ENCODE assay signal across 12 cellular contexts in genomic region chr9:78871452-78872331, GRCh38.
DNase-seq lines count a peak whose midpoint lies in the region; ATAC-seq, FAIRE-seq and TF ChIP-seq lines count a peak whose summit lies in the region.
"Had no signal": no experiment of that assay in that cellular context is flagged by ENCODE, and none has a peak within 500 bp of the region (broad histone marks: within the 10 kb centered on the region; RNA-seq: fewer than 3 reads in every experiment).

No MANE protein-coding gene starts in this region.

- H3K4me2 ChIP-seq in astrocyte (ENCODE audit: low read length) (peak overlapping the region; percentile 26), keratinocyte (ENCODE audit: control insufficient read depth, extremely low read depth, insufficient read depth, low read depth, low read length) (peak overlapping the region; percentile 7)

- peak overlapping the region; percentile 92 for H3K27ac ChIP-seq in astrocyte (ENCODE audit: low read depth, low read length)
- H3K27ac ChIP-seq in keratinocyte (ENCODE audit: control insufficient read depth, insufficient read depth, low read length) = peak overlapping the region; percentile 57
- no peak overlapping the region for H3K27ac ChIP-seq in ovary

- no peaks in the 10 kb centered on the region for H3K27me3 Mint-ChIP-seq in astrocyte (ENCODE audit: low read depth, unreplicated experiment)
- H3K27me3 Mint-ChIP-seq: naive thymus-derived CD4-positive, alpha-beta T cell had no signal

- H3K36me3 Mint-ChIP-seq in astrocyte (ENCODE audit: low read depth, unreplicated experiment) = peaks cover 2% of the 10 kb centered on the region
- H3K36me3 Mint-ChIP-seq: naive thymus-derived CD4-positive, alpha-beta T cell had no signal

- TF ChIP-seq POLR2A in ovary (IDR thresholded peaks at IDR 0.05) = no peak

- H2AFZ ChIP-seq in astrocyte (ENCODE audit: low read depth, low read length) (no peak overlapping the region), keratinocyte (ENCODE audit: control insufficient read depth, low read length) (peak overlapping the region; percentile 35)

- no peaks in the 10 kb centered on the region for H3K27me3 ChIP-seq in astrocyte (ENCODE audit: insufficient read depth, low read length)
- H3K27me3 ChIP-seq in keratinocyte (ENCODE audit: control insufficient read depth, extremely low read depth, insufficient read depth, low read length) = no peaks in the 10 kb centered on the region
- no peaks in the 10 kb centered on the region for H3K27me3 ChIP-seq in ovary

- H3K4me3 ChIP-seq in astrocyte (ENCODE audit: insufficient read depth, low read depth, low read length) (no peak overlapping the region), keratinocyte (ENCODE audit: control insufficient read depth in 2 of 3, extremely low read depth in 1 of 3, insufficient read depth in 2 of 3, low read depth in 1 of 3, low read length in 3 of 3) (no peak overlapping the region), ovary (no peak overlapping the region)

- H3K79me2 ChIP-seq in astrocyte (ENCODE audit: insufficient read depth, low read length) = no peaks in the 10 kb centered on the region
- H3K79me2 ChIP-seq in keratinocyte (ENCODE audit: control insufficient read depth, insufficient read depth, low read length) = no peaks in the 10 kb centered on the region

- WGBS in ovary, 3 donors = 45 to 61% (median 49%) methylated on average over 4 of the region's 4 CpGs

- peak overlapping the region; percentile 65 for H3K9ac ChIP-seq in astrocyte (ENCODE audit: low read length)
- H3K9ac ChIP-seq in keratinocyte (ENCODE audit: control insufficient read depth, extremely low read depth, insufficient read depth, low read length) = no peak overlapping the region

- TF ChIP-seq CTCF in astrocyte (IDR thresholded peaks at IDR 0.05; ENCODE audit: insufficient read depth, low read depth, low read length) (no peak), keratinocyte (optimal IDR thresholded peaks at IDR 0.05 in 1 of 3, IDR thresholded peaks at IDR 0.05 in 1 of 3, conservative IDR thresholded peaks at IDR 0.05 in 1 of 3; ENCODE audit: extremely low read depth in 1 of 3, insufficient read depth in 2 of 3, low read length in 3 of 3) (no peak), ovary (IDR thresholded peaks at IDR 0.05) (no peak)

- H4K20me1 ChIP-seq in astrocyte (ENCODE audit: insufficient read depth, low read length) (no peaks in the 10 kb centered on the region), keratinocyte (ENCODE audit: control insufficient read depth, extremely low read depth, insufficient read depth, low read length) (no peaks in the 10 kb centered on the region)

- no peaks in the 10 kb centered on the region for H3K9me1 ChIP-seq in keratinocyte (ENCODE audit: control insufficient read depth, extremely low read depth, insufficient read depth, low read length)

- dilution Hi-C loops in keratinocyte (cut with MboI; ENCODE audit: extremely low pct_ligation_motif_present, low sequenced_read_pairs) = no loop called here

- TF ChIP-seq EP300 in ovary (IDR thresholded peaks at IDR 0.05) = no peak

- peaks cover 4% of the 10 kb centered on the region for H3K9me3 Mint-ChIP-seq in astrocyte (ENCODE audit: unreplicated experiment)

- H3K36me3 ChIP-seq in astrocyte (ENCODE audit: insufficient read depth, low read length) = no peaks in the 10 kb centered on the region
- H3K36me3 ChIP-seq in keratinocyte (ENCODE audit: control insufficient read depth in 2 of 2, extremely low read depth in 1 of 2, insufficient read depth in 2 of 2, low read length in 2 of 2) = no peaks in the 10 kb centered on the region
- H3K36me3 ChIP-seq in ovary = no peaks in the 10 kb centered on the region

- no peak overlapping the region for H3K4me3 Mint-ChIP-seq in astrocyte (ENCODE audit: unreplicated experiment)
- H3K4me3 Mint-ChIP-seq: naive thymus-derived CD4-positive, alpha-beta T cell had no signal

- peak; percentile 91 for FAIRE-seq in astrocyte (lab: Jason Lieb, UNC)
- peak; percentile 94 for FAIRE-seq in keratinocyte (lab: Jason Lieb, UNC)
- FAIRE-seq in frontal cortex (lab: Jason Lieb, UNC) = no peak

- intact Hi-C loops in ovary (cut with DNase I) = no loop called here

- peak overlapping the region; percentile 84 for H3K27ac Mint-ChIP-seq in astrocyte (ENCODE audit: unreplicated experiment)
- H3K27ac Mint-ChIP-seq: naive thymus-derived CD4-positive, alpha-beta T cell had no signal

- H3K9me3 ChIP-seq in astrocyte (ENCODE audit: insufficient read depth, low read depth, low read length) (no peaks in the 10 kb centered on the region), keratinocyte (ENCODE audit: control insufficient read depth, low read depth, low read length) (no peaks in the 10 kb centered on the region), ovary (no peaks in the 10 kb centered on the region)

- H3K4me1 Mint-ChIP-seq in astrocyte (ENCODE audit: low read depth, unreplicated experiment) = peaks cover 41% of the 10 kb centered on the region
- H3K4me1 Mint-ChIP-seq: naive thymus-derived CD4-positive, alpha-beta T cell had no signal

- H3K4me1 ChIP-seq in astrocyte (ENCODE audit: insufficient read depth, low read length) (peaks cover 17% of the 10 kb centered on the region), keratinocyte (ENCODE audit: control insufficient read depth, extremely low read depth, insufficient read depth, low read length) (peaks cover 24% of the 10 kb centered on the region), ovary (ENCODE audit: insufficient read depth) (no peaks in the 10 kb centered on the region)

- no peak for ATAC-seq in GM19023 (IDR thresholded peaks at IDR 0.05; ENCODE audit: unreplicated experiment)
- ATAC-seq: naive thymus-derived CD4-positive, alpha-beta T cell had no signal

- DNase-seq in AG08396 (ENCODE audit: low spot score) (peak; percentile 50), HT-29 (ENCODE audit: low spot score) (peak; percentile 52), astrocyte (ENCODE audit: low read depth) (peak; percentile 96), keratinocyte (ENCODE audit: low read depth, low spot score) (peak; percentile 35), frontal cortex (ENCODE audit: low spot score in 2 of 2) (no peak), NCI-H510A (lab: John Stamatoyannopoulos, UW) (no peak), ovary (no peak)
- DNase-seq: activated T-cell treated with anti-CD3 and anti-CD28 coated beads, Interleukin-2, amount 50 U/mL, for 48 hours; MM.1S; naive thymus-derived CD4-positive, alpha-beta T cell; stimulated activated CD4-positive, alpha-beta T cell treated with anti-CD3 and anti-CD28 coated beads, Interleukin-1b, Interleukin-23, amount 100 ng/mL, for 48 hours had no signal

Comparison
In these comparisons a context has a peak if more than half of its experiments do, and no peak if none do; other contexts are left out.
1. DNase-seq: peak in AG08396 (single experiment), HT-29 (single experiment), astrocyte (single experiment) and keratinocyte (single experiment); none in frontal cortex (0 of 2), NCI-H510A (single experiment) and ovary (0 of 5).
2. H3K27ac ChIP-seq: peak in astrocyte (single experiment) and keratinocyte (single experiment); none in ovary (0 of 2).